9 cellular contexts compared by ENCODE assay signal in the genomic region with DNA sequence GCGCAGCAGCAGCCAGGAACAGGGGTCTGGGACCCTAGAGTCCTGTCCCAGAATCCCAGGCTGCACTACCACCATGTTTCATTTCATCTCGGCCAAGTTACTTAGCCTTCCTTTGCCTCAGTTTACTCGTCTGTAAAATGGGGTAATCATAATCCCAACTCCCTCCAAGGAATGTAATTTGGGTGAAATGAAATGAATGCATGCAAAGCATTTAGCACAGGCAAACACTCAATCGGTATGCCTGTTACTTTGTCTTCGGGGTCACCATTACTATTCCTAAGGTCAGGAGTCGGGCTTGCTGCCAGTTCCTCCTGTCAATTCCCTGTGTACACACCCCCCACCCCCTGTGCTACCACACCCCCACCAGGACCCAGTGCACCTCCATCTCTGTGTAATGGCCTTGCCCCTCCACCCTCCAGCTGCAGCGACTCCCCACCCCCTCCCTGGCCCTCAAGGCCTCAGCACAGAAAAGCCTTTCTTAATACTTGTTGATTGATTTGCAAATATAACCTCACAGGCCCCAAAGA. TPM values are rescaled to one million over a fixed set of nuclear protein-coding genes. Genes with fewer than 3 reads are reported as not detected.
DNase-seq lines count a peak whose midpoint lies in the region; ATAC-seq and TF ChIP-seq lines count a peak whose summit lies in the region.
"Had no signal": no experiment of that assay in that cellular context is flagged by ENCODE, and none has a peak within 500 bp of the region (broad histone marks: within the 10 kb centered on the region; RNA-seq: fewer than 3 reads in every experiment).

No MANE protein-coding gene starts in this region.

- H3K27ac Mint-ChIP-seq in HFFc6 (peak overlapping the region; percentile 94), WTC11 (peak overlapping the region; percentile 10; the same call in 1 of the 2 replicates)
- peak overlapping the region; percentile 97 for H3K27ac Mint-ChIP-seq in stimulated activated memory B cell treated with anti-CD40 and anti-IgM and Interleukin-4, amounts not matched to agents 10 μg/mL and 1 μg/mL and 100 μg/mL, for 72 hours

- peaks cover 31% of the 10 kb centered on the region for H3K36me3 Mint-ChIP-seq in HFFc6 (ENCODE audit: low read depth)
- peaks cover under 1% of the 10 kb centered on the region for H3K36me3 Mint-ChIP-seq in WTC11
- no peaks in the 10 kb centered on the region for H3K36me3 Mint-ChIP-seq in stimulated activated memory B cell treated with anti-CD40 and anti-IgM and Interleukin-4, amounts not matched to agents 10 μg/mL and 1 μg/mL and 100 μg/mL, for 72 hours

- DNase-seq in HFFc6 (no peak), WTC11 (ENCODE audit: low spot score) (no peak), islet precursor cell (peak; percentile 53), GM10266 (ENCODE audit: extremely low spot score) (no peak), T-helper 1 cell (no peak)
- DNase-seq in stimulated activated CD4-positive, alpha-beta T cell treated with anti-CD3 and anti-CD28 coated beads, Interleukin-2, amount 100 ng/mL, for 24 hours = no peak
- DNase-seq: foreskin melanocyte had no signal

- POLR2A ChIA-PET in WTC11 (lab: Charles Lee) = no interaction called here

- no peak for TF ChIP-seq CTCF in HFFc6 (IDR thresholded peaks at IDR 0.05)
- TF ChIP-seq CTCF in WTC11 (IDR thresholded peaks at IDR 0.05) = no peak
- no peak for TF ChIP-seq CTCF in GM10266 (IDR thresholded peaks at IDR 0.05; ENCODE audit: control insufficient read depth, insufficient read depth, low read depth, missing control alignments)

- CTCF ChIA-PET in WTC11 (lab: Charles Lee) = interaction anchor here (1.3 to 1.9 kb wide), 3 partner anchors 35 to 239 kb away, joined by 4 to 5 read pairs (median 4); no protein-coding TSS in a partner anchor

- H3K27me3 Mint-ChIP-seq in HFFc6 (ENCODE audit: insufficient read depth) (no peaks in the 10 kb centered on the region; the same call in 1 of the 2 replicates), WTC11 (ENCODE audit: low read depth) (peaks cover 35% of the 10 kb centered on the region)
- H3K27me3 Mint-ChIP-seq in stimulated activated memory B cell treated with anti-CD40 and anti-IgM and Interleukin-4, amounts not matched to agents 10 μg/mL and 1 μg/mL and 100 μg/mL, for 72 hours = no peaks in the 10 kb centered on the region

- H3K9me3 Mint-ChIP-seq in HFFc6 (no peaks in the 10 kb centered on the region), WTC11 (peaks cover 2% of the 10 kb centered on the region)
- H3K9me3 Mint-ChIP-seq in stimulated activated memory B cell treated with anti-CD40 and anti-IgM and Interleukin-4, amounts not matched to agents 10 μg/mL and 1 μg/mL and 100 μg/mL, for 72 hours = peaks cover 1% of the 10 kb centered on the region

- peaks cover 84% of the 10 kb centered on the region for H3K4me1 Mint-ChIP-seq in HFFc6 (ENCODE audit: low read depth)
- H3K4me1 Mint-ChIP-seq in WTC11 = peaks cover 64% of the 10 kb centered on the region
- peaks cover 69% of the 10 kb centered on the region for H3K4me1 Mint-ChIP-seq in stimulated activated memory B cell treated with anti-CD40 and anti-IgM and Interleukin-4, amounts not matched to agents 10 μg/mL and 1 μg/mL and 100 μg/mL, for 72 hours

- H3K4me3 Mint-ChIP-seq in HFFc6 (peak overlapping the region; percentile 97), WTC11 (peak overlapping the region; percentile 85)
- peak overlapping the region; percentile 94 for H3K4me3 Mint-ChIP-seq in stimulated activated memory B cell treated with anti-CD40 and anti-IgM and Interleukin-4, amounts not matched to agents 10 μg/mL and 1 μg/mL and 100 μg/mL, for 72 hours

- ATAC-seq in WTC11 (0 out of 2 replicates have a peak, but pooled peaks have one; percentile 4), HG03571 (IDR thresholded peaks at IDR 0.05; ENCODE audit: unreplicated experiment) (no peak)
- no peak for ATAC-seq in stimulated activated memory B cell treated with anti-CD40 and anti-IgM and Interleukin-4, amounts not matched to agents 10 μg/mL and 1 μg/mL and 100 μg/mL, for 72 hours

TF ChIP-seq in WTC11, 78 proteins besides CTCF, POLR2A, EP300 and RAD21:
- 0 out of 2 replicates have a peak, but pooled peaks have one; percentile 33 for TF ChIP-seq GTF2I (CRISPR knock-in tag; conservative IDR thresholded peaks at IDR 0.05)
- no peak for TF ChIP-seq EMX1 (CRISPR knock-in tag; IDR thresholded peaks at IDR 0.05)
TF ChIP-seq in WTC11: peak in this region for 1.

RNA-seq across cellular contexts. Expression of a gene that starts 1.7 kb away (rescaled TPM):
- 10 to 100 TPM; 50.8 to 77.0 (median 67.8) TPM for total RNA-seq in HFFc6 (2021; fragmentation: NEBNext Ultra II Directional; extraction: Animal tissue kit (Norgen Biotek cat#: 25700))
- 28.3 to 37.7 TPM (median 29.6 TPM) in 3 replicates for total RNA-seq in WTC11 (2021)

Comparison
In these comparisons a context has a peak if more than half of its experiments do, and no peak if none do; other contexts are left out.
1. H3K27ac Mint-ChIP-seq: peak in every context shown above with its lines; median percentile 97 in stimulated activated memory B cell treated with anti-CD40 and anti-IgM and Interleukin-4, amounts not matched to agents 10 μg/mL and 1 μg/mL and 100 μg/mL, for 72 hours; 94 in HFFc6; 10 in WTC11.